In the genomic region with DNA sequence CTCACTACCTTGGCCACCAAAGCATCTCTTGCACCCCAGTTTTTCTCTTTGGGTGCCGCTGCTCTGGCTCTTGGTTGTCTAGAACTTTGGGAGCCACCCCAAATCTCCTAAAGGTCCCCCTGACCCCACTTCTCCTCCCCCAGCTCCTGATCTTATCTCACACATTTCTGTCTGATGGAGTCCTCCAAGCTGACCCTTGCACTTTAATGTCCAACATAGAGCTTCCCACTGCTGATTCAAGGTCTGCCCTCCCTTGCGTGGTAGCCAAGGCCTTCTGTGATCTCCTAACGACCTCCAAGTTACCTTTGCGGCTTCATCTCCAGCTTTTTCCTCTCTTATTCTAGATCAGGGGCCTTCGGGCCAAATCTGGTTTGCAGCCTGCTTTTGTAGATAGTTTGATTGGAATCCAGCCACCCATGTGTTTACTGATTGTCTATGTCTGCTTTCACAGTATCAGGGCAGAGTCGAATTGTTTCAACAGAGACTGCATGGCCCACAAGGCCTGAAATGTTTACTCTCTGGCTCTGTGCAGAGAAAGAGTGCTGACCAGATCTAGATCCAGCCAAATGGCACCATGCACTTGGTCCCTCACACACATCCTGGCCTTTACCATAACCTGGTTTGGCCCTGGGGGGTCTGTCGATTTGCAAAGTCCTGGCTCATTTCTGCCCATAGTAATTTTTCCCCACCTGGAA, we compare ENCODE assay signal across 19 cellular contexts.
"Had no signal": no experiment of that assay in that cellular context is flagged by ENCODE, and none has a peak within 500 bp of the region (broad histone marks: within the 10 kb centered on the region; RNA-seq: fewer than 3 reads in every experiment).

No MANE protein-coding gene starts in this region.

- H3K36me3 ChIP-seq: esophagus squamous epithelium, right atrium auricular region, spleen, tibial nerve had no signal

- H3K4me3 ChIP-seq: esophagus squamous epithelium, right atrium auricular region, spleen, tibial nerve had no signal

- H3K9ac ChIP-seq: parathyroid adenoma had no signal

- H2AFZ ChIP-seq: parathyroid adenoma had no signal

- ATAC-seq: activated CD8-positive, alpha-beta T cell treated with anti-CD3 and anti-CD28 coated beads for 36 hours; activated naive CD4-positive, alpha-beta T cell treated with anti-CD3 and anti-CD28 coated beads, Interleukin-2, amount 50 U/mL, for 72 hours; naive thymus-derived CD4-positive, alpha-beta T cell had no signal

- DNase-seq: activated B cell treated with CpG ODN at 0.5 μM for 24 hours; activated CD4-positive, alpha-beta T cell treated with anti-CD3 and anti-CD28 coated beads, Interleukin-2, amount 50 U/mL, for 1 hour; activated CD8-positive, alpha-beta T cell treated with anti-CD3 and anti-CD28 coated beads for 36 hours; activated T-cell treated with anti-CD3 and anti-CD28 coated beads, Interleukin-2, amount 50 U/mL, for 48 hours; dermis blood vessel endothelial cell; effector CD8-positive, alpha-beta T cell; esophagus squamous epithelium; glutamatergic neuron; islet precursor cell; naive thymus-derived CD4-positive, alpha-beta T cell; nucleus accumbens; spleen; stimulated activated naive CD4-positive, alpha-beta T cell treated with Interleukin-2 at 50 U/mL for 16 hours; T-helper 1 cell had no signal

- H3K27ac ChIP-seq: epithelial cell of prostate, esophagus squamous epithelium, parathyroid adenoma, right atrium auricular region, spleen, tibial nerve had no signal

- H3K4me1 ChIP-seq: parathyroid adenoma, spleen had no signal

- H3K27me3 ChIP-seq: right atrium auricular region, tibial nerve had no signal

- H3K9me3 ChIP-seq: esophagus squamous epithelium, right atrium auricular region, spleen had no signal
